3 cellular contexts compared by ENCODE assay signal in genomic region chr16:20705972-20706371, GRCh38. TPM values are rescaled to one million over a fixed set of nuclear protein-coding genes. Genes with fewer than 3 reads are reported as not detected.
"Had no signal": no experiment of that assay in that cellular context is flagged by ENCODE, and none has a peak within 500 bp of the region (broad histone marks: within the 10 kb centered on the region; RNA-seq: fewer than 3 reads in every experiment).

No MANE protein-coding gene starts in this region.

RNA-seq across cellular contexts. Expression of gene ACSM1, which starts 8.5 kb away (rescaled TPM):
- total RNA-seq: GM23248, HT-29 had no signal
- polyA plus RNA-seq: GM23248, IgD-negative memory B cell had no signal
